ENCODE assay signal across 9 cellular contexts in the genomic region with DNA sequence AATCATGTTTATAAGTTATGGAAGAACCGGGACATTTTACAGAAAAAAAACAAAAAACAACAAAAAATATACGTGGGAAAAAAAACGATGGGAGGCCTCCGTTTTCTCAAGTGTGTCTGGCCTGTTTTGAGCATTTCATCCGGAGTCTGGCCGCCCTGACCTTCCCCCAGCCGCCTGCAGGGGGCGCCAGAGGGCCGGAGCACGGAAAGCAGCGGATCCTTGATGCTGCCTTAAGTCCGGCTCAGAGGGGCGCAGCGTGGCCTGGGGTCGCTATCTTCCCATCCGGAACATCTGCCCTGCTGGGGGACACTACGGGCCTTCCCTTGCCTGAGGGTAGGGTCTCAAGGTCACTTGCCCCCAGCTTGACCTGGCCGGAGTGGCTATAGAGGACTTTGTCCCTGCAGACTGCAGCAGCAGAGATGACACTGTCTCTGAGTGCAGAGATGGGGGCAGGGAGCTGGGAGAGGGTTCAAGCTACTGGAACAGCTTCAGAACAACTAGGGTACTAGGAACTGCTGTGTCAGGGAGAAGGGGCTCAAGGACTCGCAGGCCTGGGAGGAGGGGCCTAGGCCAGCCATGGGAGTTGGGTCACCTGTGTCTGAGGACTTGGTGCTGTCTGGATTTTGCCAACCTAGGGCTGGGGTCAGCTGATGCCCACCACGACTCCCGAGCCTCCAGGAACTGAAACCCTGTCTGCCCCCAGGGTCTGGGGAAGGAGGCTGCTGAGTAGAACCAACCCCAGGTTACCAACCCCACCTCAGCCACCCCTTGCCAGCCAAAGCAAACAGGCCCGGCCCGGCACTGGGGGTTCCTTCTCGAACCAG. TPM values are rescaled to one million over a fixed set of nuclear protein-coding genes. Genes with fewer than 3 reads are reported as not detected.
DNase-seq lines count a peak whose midpoint lies in the region; ATAC-seq lines count a peak whose summit lies in the region.
"Had no signal": no experiment of that assay in that cellular context is flagged by ENCODE, and none has a peak within 500 bp of the region (broad histone marks: within the 10 kb centered on the region; RNA-seq: fewer than 3 reads in every experiment).

No MANE protein-coding gene starts in this region.

- H3K4me1 ChIP-seq in mesenchymal stem cell (ENCODE audit: control insufficient read depth, insufficient read depth, low read depth, low read length), result peaks cover 13% of the 10 kb centered on the region

- peaks cover 19% of the 10 kb centered on the region for H3K36me3 Mint-ChIP-seq in activated CD8-positive, alpha-beta T cell treated with anti-CD3 and anti-CD28 coated beads, Interleukin-2, amount 10 ng/mL, durations not matched to agents 7 days and 5 days (ENCODE audit: low read depth)

- no peak overlapping the region for H3K4me3 Mint-ChIP-seq in activated CD8-positive, alpha-beta T cell treated with anti-CD3 and anti-CD28 coated beads, Interleukin-2, amount 10 ng/mL, durations not matched to agents 7 days and 5 days

- DNase-seq in NCI-H510A treated with DMSO at 0.1 percent for 48 hours (lab: John Stamatoyannopoulos, UW) (peak; percentile 14), NCI-H510A (lab: John Stamatoyannopoulos, UW) (no peak), NCI-H748 treated with DMSO at 0.1 percent for 48 hours (lab: John Stamatoyannopoulos, UW) (peak; percentile 29), mesenchymal stem cell (peak; percentile 62)
- peak; percentile 77 for DNase-seq in activated CD8-positive, alpha-beta T cell treated with anti-CD3 and anti-CD28 coated beads, Interleukin-2, amount 10 ng/mL, durations not matched to agents 7 days and 5 days
- DNase-seq in effector CD8-positive, alpha-beta T cell (lab: John Stamatoyannopoulos, UW), result peak; percentile 59
- DNase-seq in stimulated activated CD8-positive, alpha-beta memory T cell treated with anti-CD3 and anti-CD28 coated beads, Interleukin-4, amount 100 ng/mL, for 24 hours (ENCODE audit: low read depth), result peak; percentile 68

- H3K79me1 ChIP-seq in mesenchymal stem cell (replicated peaks; ENCODE audit: low read length, poor library complexity, severe bottlenecking), result peaks cover 14% of the 10 kb centered on the region

- no peak overlapping the region for H3K4me2 ChIP-seq in mesenchymal stem cell (ENCODE audit: low read length, poor library complexity, severe bottlenecking)

- no peak overlapping the region for H2BK5ac ChIP-seq in mesenchymal stem cell (ENCODE audit: low read depth, low read length, poor library complexity, severe bottlenecking)

- peaks cover 30 to 57% of the 10 kb centered on the region in 2 experiments for H3K36me3 ChIP-seq in mesenchymal stem cell (ENCODE audit: control insufficient read depth in 1 of 2, insufficient read depth in 2 of 2, low read depth in 1 of 2, low read length in 2 of 2)

- no peak overlapping the region for H3K23ac ChIP-seq in mesenchymal stem cell (ENCODE audit: low read length in 2 of 2)

- no peak overlapping the region for H3K4me3 ChIP-seq in mesenchymal stem cell (ENCODE audit: insufficient read depth in 1 of 2, low read depth in 1 of 2, low read length in 2 of 2)

- no peak overlapping the region for H2BK15ac ChIP-seq in mesenchymal stem cell (ENCODE audit: low read depth, poor library complexity, severe bottlenecking)

- H3K14ac ChIP-seq in mesenchymal stem cell (ENCODE audit: low read length in 2 of 2), result no peak overlapping the region

- CTCF ChIA-PET in activated CD8-positive, alpha-beta T cell treated with anti-CD3 and anti-CD28 coated beads, Interleukin-2, amount 10 ng/mL, durations not matched to agents 7 days and 5 days (lab: Charles Lee), result interaction anchor here (0.7 to 5.2 kb wide), 8 partner anchors 9 to 435 kb away, joined by 3 to 34 read pairs (median 4); partner anchors contain the start of gene TOMM40

- H3K4me1 Mint-ChIP-seq in activated CD8-positive, alpha-beta T cell treated with anti-CD3 and anti-CD28 coated beads, Interleukin-2, amount 10 ng/mL, durations not matched to agents 7 days and 5 days (ENCODE audit: low read depth), result peaks cover 12% of the 10 kb centered on the region

- POLR2A ChIA-PET in activated CD8-positive, alpha-beta T cell treated with anti-CD3 and anti-CD28 coated beads, Interleukin-2, amount 10 ng/mL, durations not matched to agents 7 days and 5 days (lab: Charles Lee), result no interaction called here

- no peaks in the 10 kb centered on the region for H3K9me3 Mint-ChIP-seq in activated CD8-positive, alpha-beta T cell treated with anti-CD3 and anti-CD28 coated beads, Interleukin-2, amount 10 ng/mL, durations not matched to agents 7 days and 5 days (ENCODE audit: insufficient read depth)

- H4K8ac ChIP-seq in mesenchymal stem cell (ENCODE audit: low read length), result peak overlapping the region; percentile 5

- ATAC-seq in activated CD8-positive, alpha-beta T cell treated with anti-CD3 and anti-CD28 coated beads, Interleukin-2, amount 10 ng/mL, durations not matched to agents 7 days and 5 days, result peak; percentile 60
- no peak for ATAC-seq in GM21619 (IDR thresholded peaks at IDR 0.05; ENCODE audit: unreplicated experiment)

- H3K27me3 Mint-ChIP-seq in activated CD8-positive, alpha-beta T cell treated with anti-CD3 and anti-CD28 coated beads, Interleukin-2, amount 10 ng/mL, durations not matched to agents 7 days and 5 days (ENCODE audit: low read depth), result peaks cover 13% of the 10 kb centered on the region

- WGBS in mesenchymal stem cell, result 32% methylated on average over 23 of the region's 24 CpGs

- no peak overlapping the region for H3K27ac ChIP-seq in mesenchymal stem cell (ENCODE audit: low read length, poor library complexity, severe bottlenecking)

- no peak overlapping the region for H2BK12ac ChIP-seq in mesenchymal stem cell (ENCODE audit: low read length in 2 of 2)

- H3K18ac ChIP-seq in mesenchymal stem cell (ENCODE audit: low read depth in 1 of 2, low read length in 2 of 2), result no peak overlapping the region

- H3K27ac Mint-ChIP-seq in activated CD8-positive, alpha-beta T cell treated with anti-CD3 and anti-CD28 coated beads, Interleukin-2, amount 10 ng/mL, durations not matched to agents 7 days and 5 days, result no peak overlapping the region

- H2AFZ ChIP-seq in mesenchymal stem cell (ENCODE audit: low read depth, low read length), result no peak overlapping the region

- peaks cover 0 to 10% of the 10 kb centered on the region in 2 experiments for H3K27me3 ChIP-seq in mesenchymal stem cell (ENCODE audit: control insufficient read depth in 1 of 2, insufficient read depth in 1 of 2, low read length in 2 of 2)

- peak overlapping the region; percentile 2 for H3K9ac ChIP-seq in mesenchymal stem cell (ENCODE audit: low read length)

- H3K4ac ChIP-seq in mesenchymal stem cell (ENCODE audit: low read depth in 1 of 2, low read length in 2 of 2), result no peak overlapping the region

- H3K9me3 ChIP-seq in mesenchymal stem cell (ENCODE audit: control insufficient read depth, low read length), result no peaks in the 10 kb centered on the region

- H2AK5ac ChIP-seq in mesenchymal stem cell (ENCODE audit: low read length, severe bottlenecking), result no peak overlapping the region

- no peak overlapping the region for H4K91ac ChIP-seq in mesenchymal stem cell (ENCODE audit: low read length)

- H2BK120ac ChIP-seq in mesenchymal stem cell (ENCODE audit: low read depth, low read length), result no peak overlapping the region

RNA-seq across cellular contexts. Expression of gene APOE, which starts 1.8 kb away (rescaled TPM):
- under 1 TPM; 0.68 to 0.89 TPM for total RNA-seq in activated CD8-positive, alpha-beta T cell treated with anti-CD3 and anti-CD28 coated beads, Interleukin-2, amount 10 ng/mL, durations not matched to agents 7 days and 5 days
- polyA plus RNA-seq in mesenchymal stem cell (2013, experiment 1 of 2), result 201 TPM
- polyA plus RNA-seq in mesenchymal stem cell (2013, experiment 2 of 2), result 208 TPM

RNA-seq across cellular contexts. Expression of gene APOC1, which starts 10.6 kb away (rescaled TPM):
- not detected for total RNA-seq in activated CD8-positive, alpha-beta T cell treated with anti-CD3 and anti-CD28 coated beads, Interleukin-2, amount 10 ng/mL, durations not matched to agents 7 days and 5 days
- polyA plus RNA-seq in mesenchymal stem cell (2013, experiment 1 of 2), result 87.8 TPM
- 82.3 TPM for polyA plus RNA-seq in mesenchymal stem cell (2013, experiment 2 of 2)

RNA-seq across cellular contexts. Expression of gene TOMM40, which starts 12.8 kb away (rescaled TPM):
- 10 to 100 TPM; 84.5 to 88.4 TPM for total RNA-seq in activated CD8-positive, alpha-beta T cell treated with anti-CD3 and anti-CD28 coated beads, Interleukin-2, amount 10 ng/mL, durations not matched to agents 7 days and 5 days
- polyA plus RNA-seq in mesenchymal stem cell (2013, experiment 1 of 2), result 39.7 TPM
- 37.9 TPM for polyA plus RNA-seq in mesenchymal stem cell (2013, experiment 2 of 2)

RNA-seq across cellular contexts. Expression of gene APOC4, which starts 38.2 kb away (rescaled TPM):
- total RNA-seq in activated CD8-positive, alpha-beta T cell treated with anti-CD3 and anti-CD28 coated beads, Interleukin-2, amount 10 ng/mL, durations not matched to agents 7 days and 5 days, result not detected
- polyA plus RNA-seq in mesenchymal stem cell (2013, experiment 1 of 2), result not detected
- not detected for polyA plus RNA-seq in mesenchymal stem cell (2013, experiment 2 of 2)
- total RNA-seq: skeletal muscle tissue had no signal

RNA-seq across cellular contexts. Expression of gene APOC2, which starts 42.0 kb away (rescaled TPM):
- total RNA-seq in activated CD8-positive, alpha-beta T cell treated with anti-CD3 and anti-CD28 coated beads, Interleukin-2, amount 10 ng/mL, durations not matched to agents 7 days and 5 days, result not detected
- not detected for polyA plus RNA-seq in mesenchymal stem cell (2013, experiment 1 of 2)
- polyA plus RNA-seq in mesenchymal stem cell (2013, experiment 2 of 2), result not detected
- total RNA-seq: skeletal muscle tissue had no signal
